8 cellular contexts compared by ENCODE assay signal in the genomic region with DNA sequence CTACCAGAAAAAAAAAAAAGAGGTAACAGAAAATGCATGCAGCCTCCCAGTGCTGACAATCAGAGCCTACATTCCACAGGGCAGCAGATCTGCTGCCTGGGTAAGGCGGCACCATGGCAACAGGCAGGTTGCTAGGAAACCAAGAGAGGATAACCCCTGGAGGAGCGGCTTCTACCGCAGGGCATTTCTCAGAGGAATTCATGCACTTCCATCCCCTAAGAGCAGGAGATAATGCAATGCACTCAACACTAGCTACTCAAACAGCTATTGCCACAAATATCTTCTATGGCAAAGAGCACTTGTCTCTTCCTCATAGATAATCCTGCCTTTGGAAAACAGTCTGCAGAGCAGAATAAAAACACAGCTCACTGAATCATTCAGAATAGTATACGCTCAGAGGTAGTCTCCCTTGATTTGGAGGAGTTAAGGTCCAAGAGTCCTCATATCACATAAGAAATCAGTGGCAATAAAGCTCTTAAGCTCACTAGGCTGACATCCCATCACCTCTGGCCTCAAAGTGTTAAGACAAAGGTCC. TPM values are rescaled to one million over a fixed set of nuclear protein-coding genes. Genes with fewer than 3 reads are reported as not detected.
DNase-seq lines count a peak whose midpoint lies in the region; ATAC-seq and TF ChIP-seq lines count a peak whose summit lies in the region.
"Had no signal": no experiment of that assay in that cellular context is flagged by ENCODE, and none has a peak within 500 bp of the region (broad histone marks: within the 10 kb centered on the region; RNA-seq: fewer than 3 reads in every experiment).

No MANE protein-coding gene starts in this region.

- 7% methylated on average over 4 of the region's 4 CpGs for WGBS in mesenchymal stem cell

- H3K14ac ChIP-seq in mesenchymal stem cell (ENCODE audit: low read length in 2 of 2), result no peak overlapping the region

- BruUV-seq in HCT116 (replicated peaks; lab: Mats Ljungman, UMichigan), result no TSS peak

- peak overlapping the region; percentile 17 for H3K4me3 Mint-ChIP-seq in dendritic cell treated with granulocyte-macrophage colony-stimulating factor and Interleukin-4, amounts not matched to agents 40 ng/mL and 50 ng/mL, for 4 days
- H3K4me3 Mint-ChIP-seq in effector memory CD8-positive, alpha-beta T cell, result no peak overlapping the region
- no peak overlapping the region for H3K4me3 Mint-ChIP-seq in immature natural killer cell
- H3K4me3 Mint-ChIP-seq: T-helper 1 cell treated with Interleukin-12 subunit alpha and Interleukin-12 subunit beta and Interleukin-4 antibody, amounts not matched to agents 30 μg/mL and 1 μg/mL, for 36 hours had no signal

- H2AFZ ChIP-seq in HCT116 (ENCODE audit: low read depth, low read length, poor library complexity, severe bottlenecking) (no peak overlapping the region), mesenchymal stem cell (ENCODE audit: low read depth, low read length) (no peak overlapping the region)

- H3K36me3 Mint-ChIP-seq in dendritic cell treated with granulocyte-macrophage colony-stimulating factor and Interleukin-4, amounts not matched to agents 40 ng/mL and 50 ng/mL, for 4 days (ENCODE audit: low read depth), result peaks cover 84% of the 10 kb centered on the region
- H3K36me3 Mint-ChIP-seq in effector memory CD8-positive, alpha-beta T cell (ENCODE audit: insufficient read depth), result peaks cover 3% of the 10 kb centered on the region
- peaks cover 0 to 9% (median 0%) of the 10 kb centered on the region in 3 donors for H3K36me3 Mint-ChIP-seq in immature natural killer cell

- peak; percentile 55 for ATAC-seq in HCT116
- ATAC-seq in effector memory CD8-positive, alpha-beta T cell (replicated peaks), result no peak

- H3K27ac ChIP-seq in HCT116 (ENCODE audit: low read depth, low read length), result no peak overlapping the region
- peak overlapping the region; percentile 83 for H3K27ac ChIP-seq in mesenchymal stem cell (ENCODE audit: low read length, poor library complexity, severe bottlenecking)
- peak overlapping the region; percentile 71 for H3K27ac ChIP-seq in vagina

- H2BK15ac ChIP-seq in mesenchymal stem cell (ENCODE audit: low read depth, poor library complexity, severe bottlenecking), result no peak overlapping the region

- no peaks in the 10 kb centered on the region for H3K36me3 ChIP-seq in HCT116 (ENCODE audit: control insufficient read depth in 1 of 2, insufficient read depth in 2 of 2, low read length in 2 of 2)
- peaks cover 15 to 25% of the 10 kb centered on the region in 2 experiments for H3K36me3 ChIP-seq in mesenchymal stem cell (ENCODE audit: control insufficient read depth in 1 of 2, insufficient read depth in 2 of 2, low read depth in 1 of 2, low read length in 2 of 2)
- H3K36me3 ChIP-seq in vagina, result no peaks in the 10 kb centered on the region

- POLR2A ChIA-PET in HCT116 (lab: Charles Lee), result interaction anchor here (5.3 kb wide), 1 partner anchor 10 kb away, joined by 39 read pairs; the partner anchor contains the start of gene PSAP

- peaks cover 8% of the 10 kb centered on the region; the same call in 1 of the 2 replicates for H4K20me1 ChIP-seq in HCT116 (ENCODE audit: insufficient read depth)

- H4K91ac ChIP-seq in mesenchymal stem cell (ENCODE audit: low read length), result no peak overlapping the region

- H3K27me3 Mint-ChIP-seq in dendritic cell treated with granulocyte-macrophage colony-stimulating factor and Interleukin-4, amounts not matched to agents 40 ng/mL and 50 ng/mL, for 4 days, result no peaks in the 10 kb centered on the region
- H3K27me3 Mint-ChIP-seq in effector memory CD8-positive, alpha-beta T cell, result no peaks in the 10 kb centered on the region
- no peaks in the 10 kb centered on the region for H3K27me3 Mint-ChIP-seq in immature natural killer cell (ENCODE audit: low read depth in 3 of 3)

- H3K4ac ChIP-seq in mesenchymal stem cell (ENCODE audit: low read depth in 1 of 2, low read length in 2 of 2), result no peak overlapping the region

- H3K4me3 ChIP-seq in HCT116 (replicated peaks in 1 of 2; ENCODE audit: low read depth in 1 of 2, low read length in 2 of 2) (no peak overlapping the region), mesenchymal stem cell (ENCODE audit: insufficient read depth in 1 of 2, low read depth in 1 of 2, low read length in 2 of 2) (peak overlapping the region in 1 of 2 experiments; percentile 3), vagina (no peak overlapping the region)

- H3K9ac ChIP-seq in HCT116 (ENCODE audit: low read length), result no peak overlapping the region
- peak overlapping the region; percentile 66 for H3K9ac ChIP-seq in mesenchymal stem cell (ENCODE audit: low read length)

- peaks cover 95% of the 10 kb centered on the region for H3K4me1 Mint-ChIP-seq in dendritic cell treated with granulocyte-macrophage colony-stimulating factor and Interleukin-4, amounts not matched to agents 40 ng/mL and 50 ng/mL, for 4 days (ENCODE audit: low read depth)
- H3K4me1 Mint-ChIP-seq in effector memory CD8-positive, alpha-beta T cell (ENCODE audit: low read depth in 2 of 2), result peaks cover 51 to 60% of the 10 kb centered on the region in 2 donors
- peaks cover 68 to 85% of the 10 kb centered on the region in 2 donors for H3K4me1 Mint-ChIP-seq in immature natural killer cell

- CTCF ChIA-PET in HCT116 (lab: Charles Lee), result interaction anchor here (6.0 kb wide), 1 partner anchor 56 kb away, joined by 45 read pairs; no protein-coding TSS in a partner anchor

- H2BK12ac ChIP-seq in mesenchymal stem cell (ENCODE audit: low read length in 2 of 2), result peak overlapping the region in 1 of 2 experiments; percentile 30

- no peak overlapping the region for H2BK120ac ChIP-seq in mesenchymal stem cell (ENCODE audit: low read depth, low read length)

- no peak overlapping the region for H3K23ac ChIP-seq in mesenchymal stem cell (ENCODE audit: low read length in 2 of 2)

- peak overlapping the region; percentile 33 for H2AK5ac ChIP-seq in mesenchymal stem cell (ENCODE audit: low read length, severe bottlenecking)

- no peak overlapping the region for H3K18ac ChIP-seq in mesenchymal stem cell (ENCODE audit: low read depth in 1 of 2, low read length in 2 of 2)

- TF ChIP-seq POLR2A in HCT116 (IDR thresholded peaks at IDR 0.05; ENCODE audit: borderline replicate concordance, extremely low read depth, insufficient read depth, insufficient read length) (no peak), vagina (IDR thresholded peaks at IDR 0.05) (no peak)

- no peak for DNase-seq in HCT116 (ENCODE audit: low read depth, low spot score)
- peak; percentile 87 for DNase-seq in NCI-H69 (lab: John Stamatoyannopoulos, UW)
- DNase-seq in mesenchymal stem cell, result peak; percentile 98
- no peak for DNase-seq in vagina (ENCODE audit: extremely low spot score in 2 of 2)
- no peak for DNase-seq in effector memory CD8-positive, alpha-beta T cell
- no peak for DNase-seq in immature natural killer cell

- H2BK5ac ChIP-seq in mesenchymal stem cell (ENCODE audit: low read depth, low read length, poor library complexity, severe bottlenecking), result no peak overlapping the region

- intact Hi-C loops in HCT116 (cut with micrococcal nuclease) (no loop called here), vagina (cut with DNase I) (no loop called here)
- intact Hi-C loops in dendritic cell treated with granulocyte-macrophage colony-stimulating factor and Interleukin-4, amounts not matched to agents 40 ng/mL and 50 ng/mL, for 4 days (cut with micrococcal nuclease), result no loop called here

- H3K9me3 ChIP-seq in HCT116 (ENCODE audit: control insufficient read depth in 1 of 2, insufficient read depth in 1 of 2, low read depth in 1 of 2, low read length in 2 of 2) (no peaks in the 10 kb centered on the region), mesenchymal stem cell (ENCODE audit: control insufficient read depth, low read length) (no peaks in the 10 kb centered on the region), vagina (no peaks in the 10 kb centered on the region)

- H3K27me3 ChIP-seq in HCT116 (ENCODE audit: insufficient read depth, low read length), result no peaks in the 10 kb centered on the region
- H3K27me3 ChIP-seq in mesenchymal stem cell (ENCODE audit: control insufficient read depth in 1 of 2, insufficient read depth in 1 of 2, low read length in 2 of 2), result no peaks in the 10 kb centered on the region
- no peaks in the 10 kb centered on the region for H3K27me3 ChIP-seq in vagina

- peak overlapping the region; percentile 76 for H3K27ac Mint-ChIP-seq in dendritic cell treated with granulocyte-macrophage colony-stimulating factor and Interleukin-4, amounts not matched to agents 40 ng/mL and 50 ng/mL, for 4 days
- no peak overlapping the region for H3K27ac Mint-ChIP-seq in effector memory CD8-positive, alpha-beta T cell
- H3K27ac Mint-ChIP-seq in immature natural killer cell, result peak overlapping the region in 1 of 6 donors; percentile 12
- H3K27ac Mint-ChIP-seq: T-helper 1 cell treated with Interleukin-12 subunit alpha and Interleukin-12 subunit beta and Interleukin-4 antibody, amounts not matched to agents 30 μg/mL and 1 μg/mL, for 36 hours had no signal

- H3K4me2 ChIP-seq in HCT116 (ENCODE audit: low read length) (no peak overlapping the region), mesenchymal stem cell (ENCODE audit: low read length, poor library complexity, severe bottlenecking) (peak overlapping the region; percentile 23)

- no peaks in the 10 kb centered on the region for H3K9me2 ChIP-seq in HCT116 (ENCODE audit: insufficient read depth)

- no peaks in the 10 kb centered on the region for H3K9me3 Mint-ChIP-seq in dendritic cell treated with granulocyte-macrophage colony-stimulating factor and Interleukin-4, amounts not matched to agents 40 ng/mL and 50 ng/mL, for 4 days
- no peaks in the 10 kb centered on the region for H3K9me3 Mint-ChIP-seq in effector memory CD8-positive, alpha-beta T cell
- H3K9me3 Mint-ChIP-seq in immature natural killer cell, result no peaks in the 10 kb centered on the region
- H3K9me3 Mint-ChIP-seq: T-helper 1 cell treated with Interleukin-12 subunit alpha and Interleukin-12 subunit beta and Interleukin-4 antibody, amounts not matched to agents 30 μg/mL and 1 μg/mL, for 36 hours had no signal

- H3K79me1 ChIP-seq in mesenchymal stem cell (replicated peaks; ENCODE audit: low read length, poor library complexity, severe bottlenecking), result peaks cover 4% of the 10 kb centered on the region

- RAD21 ChIA-PET in HCT116 (lab: Charles Lee; ENCODE audit: low non-redundant PET in 1 of 2, low total read pairs in 2 of 2, uncharacterized antibody in 2 of 2, unreplicated experiment in 2 of 2), result no interaction called here

- TF ChIP-seq RAD21 in HCT116 (IDR thresholded peaks at IDR 0.05; ENCODE audit: low read depth), result no peak

- TF ChIP-seq CTCF in HCT116 (IDR thresholded peaks at IDR 0.05 in 2 of 3, conservative IDR thresholded peaks at IDR 0.05 in 1 of 3; ENCODE audit: borderline replicate concordance in 1 of 3, insufficient read depth in 1 of 3, low read depth in 2 of 3, low read length in 2 of 3) (no peak), vagina (IDR thresholded peaks at IDR 0.05) (no peak)

- H3K4me1 ChIP-seq in HCT116 (ENCODE audit: control insufficient read depth in 1 of 2, insufficient read depth in 2 of 2, low read length in 2 of 2) (peaks cover 18 to 43% of the 10 kb centered on the region in 2 experiments), mesenchymal stem cell (ENCODE audit: control insufficient read depth, insufficient read depth, low read depth, low read length) (peaks cover 35% of the 10 kb centered on the region), vagina (peaks cover 83% of the 10 kb centered on the region)

- peaks cover 90% of the 10 kb centered on the region for H3K79me2 ChIP-seq in HCT116 (ENCODE audit: insufficient read depth, low read length)

- no peak overlapping the region for H4K8ac ChIP-seq in mesenchymal stem cell (ENCODE audit: low read length)

RNA-seq across cellular contexts. Expression of gene PSAP, which starts 10.8 kb away (rescaled TPM):
- total RNA-seq in HCT116 (2021; ENCODE audit: unreplicated experiment) (444 TPM), vagina (680 TPM)
- 696 and 713 TPM in 2 replicates for polyA plus RNA-seq in HCT116 (2012)
- 688 TPM for polyA plus RNA-seq in mesenchymal stem cell (2013, experiment 1 of 2)
- polyA plus RNA-seq in mesenchymal stem cell (2013, experiment 2 of 2), result 698 TPM
- 1,000 to 10,000 TPM in 1 of 3 donors, 100 to 1,000 TPM in 2; 690 to 1,091 (median 798) TPM for polyA plus RNA-seq in immature natural killer cell

Comparison
In these comparisons a context has a peak if more than half of its experiments do, and no peak if none do; other contexts are left out.
1. DNase-seq: peak in NCI-H69 (single experiment) and mesenchymal stem cell (single experiment); none in HCT116 (single experiment), vagina (0 of 2), effector memory CD8-positive, alpha-beta T cell (0 of 3) and immature natural killer cell (0 of 3).